Comparison of ENCODE assay signal across 26 cellular contexts in the genomic region with DNA sequence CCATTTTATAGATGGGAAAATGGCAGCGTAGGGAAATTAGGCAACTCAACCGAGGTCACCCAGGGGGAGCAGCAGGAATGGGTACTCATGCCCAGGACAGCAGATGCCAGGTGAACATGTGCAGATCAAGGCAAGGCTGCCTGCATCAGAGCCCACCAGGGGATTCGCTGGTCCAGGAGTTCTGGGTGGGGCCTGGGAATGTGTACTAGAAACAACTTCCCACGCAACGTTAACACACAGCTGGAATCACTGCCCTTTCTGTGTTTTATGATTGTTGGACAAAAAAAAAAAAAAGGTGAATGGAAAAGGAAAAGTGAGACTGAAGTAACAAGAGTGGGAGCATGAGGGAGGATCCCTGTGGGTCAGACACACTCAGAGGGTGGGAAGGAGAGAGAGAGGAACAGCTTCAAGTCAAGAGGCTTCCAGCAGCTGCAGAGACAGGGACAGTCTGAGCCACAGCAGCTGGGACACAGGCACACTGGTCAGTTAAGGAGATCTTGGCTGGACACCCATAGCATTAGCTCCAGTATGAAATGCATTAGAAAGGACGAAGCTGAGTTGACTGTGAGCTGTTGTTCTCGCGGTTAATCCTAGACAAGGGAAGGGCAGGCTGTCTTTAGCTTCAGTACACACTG.
A peak's percentile ranks its signal among the peaks of the same experiment; 100 is the strongest.
DNase-seq lines count a peak whose midpoint lies in the region; ATAC-seq and TF ChIP-seq lines count a peak whose summit lies in the region.
"Had no signal": no experiment of that assay in that cellular context is flagged by ENCODE, and none has a peak within 500 bp of the region (broad histone marks: within the 10 kb centered on the region; RNA-seq: fewer than 3 reads in every experiment).

No MANE protein-coding gene starts in this region.

- DNase-seq in RPMI7951 (ENCODE audit: low read depth) (peak; percentile 40), fibroblast of villous mesenchyme (ENCODE audit: low read depth) (peak; percentile 51), myocyte (ENCODE audit: low read depth) (peak; percentile 81), posterior cingulate gyrus (no peak)
- DNase-seq in stimulated activated effector memory CD8-positive, alpha-beta T cell treated with anti-CD3 and anti-CD28 coated beads, Interleukin-12 subunit alpha, Interleukin-12 subunit beta, amount 100 ng/mL, for 72 hours (ENCODE audit: low spot score in 2 of 2): no peak
- no peak for DNase-seq in effector memory CD8-positive, alpha-beta T cell
- DNase-seq: activated CD4-positive, alpha-beta memory T cell treated with anti-CD3 and anti-CD28 coated beads, Interleukin-2, amount 10 ng/mL, durations not matched to agents 7 days and 5 days; dorsolateral prefrontal cortex; hippocampal formation; immature natural killer cell; left lung; NCI-H1417 treated with DMSO at 0.1 percent for 48 hours; NCI-H510A treated with DMSO at 0.1 percent for 48 hours; NK-92 treated with Interleukin-12 subunit alpha and Interleukin-12 subunit beta, amount 100 ng/mL, for 24 hours; stimulated activated CD4-positive, alpha-beta T cell treated with anti-CD3 and anti-CD28 coated beads, Interleukin-4, amount 100 ng/mL, for 1 hour; stimulated activated naive B cell treated with anti-CD40 and anti-IgM and Interleukin-4, amounts not matched to agents 10 μg/mL and 1 μg/mL and 100 μg/mL, for 72 hours; T-helper 1 cell; testis had no signal

- intact Hi-C loops in posterior cingulate gyrus (cut with DNase I): no loop called here

- peaks cover 1 to 6% of the 10 kb centered on the region in 2 donors for H3K27me3 Mint-ChIP-seq in effector memory CD8-positive, alpha-beta T cell
- H3K27me3 Mint-ChIP-seq: stimulated activated naive B cell treated with anti-CD40 and anti-IgM and Interleukin-4, amounts not matched to agents 10 μg/mL and 1 μg/mL and 100 μg/mL, for 72 hours had no signal

- no peaks in the 10 kb centered on the region for H3K36me3 Mint-ChIP-seq in stimulated activated effector memory CD8-positive, alpha-beta T cell treated with anti-CD3 and anti-CD28 coated beads, Interleukin-12 subunit alpha, Interleukin-12 subunit beta, amount 100 ng/mL, for 72 hours
- no peaks in the 10 kb centered on the region for H3K36me3 Mint-ChIP-seq in effector memory CD8-positive, alpha-beta T cell (ENCODE audit: insufficient read depth)
- H3K36me3 Mint-ChIP-seq: immature natural killer cell; stimulated activated naive B cell treated with anti-CD40 and anti-IgM and Interleukin-4, amounts not matched to agents 10 μg/mL and 1 μg/mL and 100 μg/mL, for 72 hours had no signal

- ATAC-seq in stimulated activated effector memory CD8-positive, alpha-beta T cell treated with anti-CD3 and anti-CD28 coated beads, Interleukin-12 subunit alpha, Interleukin-12 subunit beta, amount 100 ng/mL, for 72 hours: no peak
- no peak for ATAC-seq in HG02798 (IDR thresholded peaks at IDR 0.05; ENCODE audit: poor library complexity, unreplicated experiment)
- no peak for ATAC-seq in effector memory CD8-positive, alpha-beta T cell (replicated peaks)
- ATAC-seq: activated CD4-positive, CD25-positive, alpha-beta regulatory T cell treated with anti-CD3 and anti-CD28 coated beads, Interleukin-2, amount 50 U/mL, for 24 hours; activated naive CD4-positive, alpha-beta T cell treated with anti-CD3 and anti-CD28 coated beads, Interleukin-2, amount 50 U/mL, for 72 hours; left lung; Panc1; stimulated activated naive B cell treated with anti-CD40 and anti-IgM and Interleukin-4, amounts not matched to agents 10 μg/mL and 1 μg/mL and 100 μg/mL, for 72 hours had no signal

- no peaks in the 10 kb centered on the region for H3K9me3 Mint-ChIP-seq in stimulated activated effector memory CD8-positive, alpha-beta T cell treated with anti-CD3 and anti-CD28 coated beads, Interleukin-12 subunit alpha, Interleukin-12 subunit beta, amount 100 ng/mL, for 72 hours
- no peaks in the 10 kb centered on the region for H3K9me3 Mint-ChIP-seq in effector memory CD8-positive, alpha-beta T cell
- H3K9me3 Mint-ChIP-seq: activated CD4-positive, alpha-beta memory T cell treated with anti-CD3 and anti-CD28 coated beads, Interleukin-2, amount 10 ng/mL, durations not matched to agents 7 days and 5 days; activated T-helper 2 cell treated with anti-CD3 and anti-CD28 coated beads, Interferon-gamma antibody, Interleukin-2, Interleukin-4, amounts not matched to agents 10 μg/mL and 5 μg/mL and 100 μg/mL, durations not matched to agents 14 hours and 24 hours and 36 hours; immature natural killer cell had no signal

- peaks cover 33% of the 10 kb centered on the region for H3K4me1 Mint-ChIP-seq in stimulated activated effector memory CD8-positive, alpha-beta T cell treated with anti-CD3 and anti-CD28 coated beads, Interleukin-12 subunit alpha, Interleukin-12 subunit beta, amount 100 ng/mL, for 72 hours
- no peaks in the 10 kb centered on the region for H3K4me1 Mint-ChIP-seq in effector memory CD8-positive, alpha-beta T cell (ENCODE audit: low read depth in 2 of 2)
- H3K4me1 Mint-ChIP-seq: immature natural killer cell had no signal

- no peak for TF ChIP-seq CTCF in fibroblast of villous mesenchyme (IDR thresholded peaks at IDR 0.05; ENCODE audit: insufficient read depth, low read depth, low read length)

- H3K4me3 ChIP-seq in fibroblast of villous mesenchyme (ENCODE audit: low read depth, low read length): no peak overlapping the region
- H3K4me3 ChIP-seq: ascending aorta, dorsolateral prefrontal cortex, HAP-1, left lung, SJCRH30, testis had no signal

- peak overlapping the region; percentile 5 for H3K27ac Mint-ChIP-seq in stimulated activated effector memory CD8-positive, alpha-beta T cell treated with anti-CD3 and anti-CD28 coated beads, Interleukin-12 subunit alpha, Interleukin-12 subunit beta, amount 100 ng/mL, for 72 hours
- no peak overlapping the region for H3K27ac Mint-ChIP-seq in effector memory CD8-positive, alpha-beta T cell
- H3K27ac Mint-ChIP-seq: activated CD4-positive, alpha-beta memory T cell treated with anti-CD3 and anti-CD28 coated beads, Interleukin-2, amount 10 ng/mL, durations not matched to agents 7 days and 5 days; activated naive CD4-positive, alpha-beta T cell treated with anti-CD3 and anti-CD28 coated beads, Interleukin-2, amount 50 U/mL, for 72 hours; activated T-helper 2 cell treated with anti-CD3 and anti-CD28 coated beads, Interferon-gamma antibody, Interleukin-2, Interleukin-4, amounts not matched to agents 10 μg/mL and 5 μg/mL and 100 μg/mL, durations not matched to agents 14 hours and 24 hours and 36 hours had no signal

- no peak overlapping the region for H3K4me3 Mint-ChIP-seq in stimulated activated effector memory CD8-positive, alpha-beta T cell treated with anti-CD3 and anti-CD28 coated beads, Interleukin-12 subunit alpha, Interleukin-12 subunit beta, amount 100 ng/mL, for 72 hours
- no peak overlapping the region for H3K4me3 Mint-ChIP-seq in effector memory CD8-positive, alpha-beta T cell
- H3K4me3 Mint-ChIP-seq: activated CD4-positive, alpha-beta memory T cell treated with anti-CD3 and anti-CD28 coated beads, Interleukin-2, amount 10 ng/mL, durations not matched to agents 7 days and 5 days; immature natural killer cell; stimulated activated naive B cell treated with anti-CD40 and anti-IgM and Interleukin-4, amounts not matched to agents 10 μg/mL and 1 μg/mL and 100 μg/mL, for 72 hours had no signal

Comparison
In these comparisons a context has a peak if more than half of its experiments do, and no peak if none do; other contexts are left out.
1. DNase-seq: peak in RPMI7951 (single experiment), fibroblast of villous mesenchyme (single experiment) and myocyte (single experiment); none in stimulated activated effector memory CD8-positive, alpha-beta T cell treated with anti-CD3 and anti-CD28 coated beads, Interleukin-12 subunit alpha, Interleukin-12 subunit beta, amount 100 ng/mL, for 72 hours (0 of 2), posterior cingulate gyrus (0 of 10) and effector memory CD8-positive, alpha-beta T cell (0 of 3).